ENCODE assay signal across 15 cellular contexts in genomic region chr9:79969383-79969782, GRCh38.
"Had no signal": no experiment of that assay in that cellular context is flagged by ENCODE, and none has a peak within 500 bp of the region (broad histone marks: within the 10 kb centered on the region; RNA-seq: fewer than 3 reads in every experiment).

No MANE protein-coding gene starts in this region.

- H3K36me3 ChIP-seq: cardiac muscle cell, esophagus squamous epithelium, tibial artery, uterus had no signal

- ATAC-seq: left colon; naive thymus-derived CD4-positive, alpha-beta T cell; WTC11 had no signal

- H3K4me1 ChIP-seq: parathyroid adenoma, tibial artery, uterus had no signal

- H3K27me3 ChIP-seq: esophagus squamous epithelium, tibial artery, uterus had no signal

- DNase-seq: activated CD4-positive, alpha-beta T cell treated with anti-CD3 and anti-CD28 coated beads, Interleukin-2, amount 10 ng/mL, durations not matched to agents 24 days and 14 days; activated CD8-positive, alpha-beta memory T cell treated with anti-CD3 and anti-CD28 coated beads for 24 hours; activated naive CD4-positive, alpha-beta T cell treated with anti-CD3 and anti-CD28 coated beads for 36 hours; esophagus squamous epithelium; foreskin fibroblast; left colon; naive thymus-derived CD4-positive, alpha-beta T cell; stimulated activated CD4-positive, alpha-beta T cell treated with anti-CD3 and anti-CD28 coated beads, Interleukin-15, amount 100 ng/mL, for 24 hours; stimulated activated CD4-positive, alpha-beta T cell treated with anti-CD3 and anti-CD28 coated beads, Interleukin-4, amount 100 ng/mL, for 4 hours; tibial artery; uterus had no signal

- H3K4me3 ChIP-seq: cardiac muscle cell, esophagus squamous epithelium, lung, tibial artery, uterus had no signal

- H3K9me3 ChIP-seq: esophagus squamous epithelium, tibial artery, uterus had no signal
